In genomic region chr13:48573213-48573612, GRCh38 we compare ENCODE assay signal across 17 cellular contexts. TPM values are rescaled to one million over a fixed set of nuclear protein-coding genes. Genes with fewer than 3 reads are reported as not detected.
A peak's percentile ranks its signal among the peaks of the same experiment; 100 is the strongest.
DNase-seq lines count a peak whose midpoint lies in the region; ATAC-seq and TF ChIP-seq lines count a peak whose summit lies in the region.
"Had no signal": no experiment of that assay in that cellular context is flagged by ENCODE, and none has a peak within 500 bp of the region (broad histone marks: within the 10 kb centered on the region; RNA-seq: fewer than 3 reads in every experiment).

No MANE protein-coding gene starts in this region.

- CTCF ChIA-PET in activated CD8-positive, alpha-beta memory T cell treated with anti-CD3 and anti-CD28 coated beads, Interleukin-2, amount 10 ng/mL, durations not matched to agents 7 days and 5 days (lab: Charles Lee) = interaction anchor here (0.7 to 2.3 kb wide), 5 partner anchors 10 to 238 kb away, joined by 3 to 8 read pairs (median 3); no protein-coding TSS in a partner anchor
- CTCF ChIA-PET in T-cell (lab: Charles Lee) = interaction anchor here (0.5 to 1.6 kb wide), 2 partner anchors 11 to 198 kb away, joined by 3 to 4 read pairs; no protein-coding TSS in a partner anchor
- CTCF ChIA-PET in A673 (lab: Charles Lee) = no interaction called here

- no peak for DNase-seq in activated CD8-positive, alpha-beta memory T cell treated with anti-CD3 and anti-CD28 coated beads, Interleukin-2, amount 10 ng/mL, durations not matched to agents 7 days and 5 days
- DNase-seq in activated CD8-positive, alpha-beta memory T cell treated with anti-CD3 and anti-CD28 coated beads for 24 hours = no peak
- DNase-seq in T-cell (no peak), right cardiac atrium (no peak), activated T-cell treated with anti-CD3 and anti-CD28 coated beads for 4 hours (no peak), A673 (ENCODE audit: low spot score) (no peak), activated gamma-delta T cell treated with Interleukin-2 at 50 U/mL for 16 hours (no peak)
- no peak for DNase-seq in stimulated activated effector memory CD8-positive, alpha-beta T cell treated with anti-CD3 and anti-CD28 coated beads, Interleukin-12 subunit alpha, Interleukin-12 subunit beta, amount 100 ng/mL, for 72 hours (ENCODE audit: low spot score in 2 of 2)
- DNase-seq: activated CD8-positive, alpha-beta memory T cell treated with anti-CD3 and anti-CD28 coated beads, Interleukin-2, amount 50 U/mL, for 4 hours; endodermal cell; Kasumi-1; mucosa of descending colon; NCI-H510A; PC-3; SK-N-SH; stimulated activated CD4-positive, alpha-beta T cell treated with anti-CD3 and anti-CD28 coated beads, Interleukin-15, amount 100 ng/mL, for 24 hours had no signal

- BruUV-seq in A673 (replicated peaks; lab: Mats Ljungman, UMichigan) = no TSS peak

- H3K27me3 ChIP-seq in right cardiac atrium (ENCODE audit: control insufficient read depth, insufficient read depth) (no peaks in the 10 kb centered on the region), A673 (replicated peaks; ENCODE audit: insufficient read depth, low read depth, low read length, poor library complexity) (no peaks in the 10 kb centered on the region)

- peaks cover 19% of the 10 kb centered on the region for H3K36me3 Mint-ChIP-seq in activated CD8-positive, alpha-beta memory T cell treated with anti-CD3 and anti-CD28 coated beads, Interleukin-2, amount 10 ng/mL, durations not matched to agents 7 days and 5 days
- no peaks in the 10 kb centered on the region for H3K36me3 Mint-ChIP-seq in T-cell
- H3K36me3 Mint-ChIP-seq in stimulated activated effector memory CD8-positive, alpha-beta T cell treated with anti-CD3 and anti-CD28 coated beads, Interleukin-12 subunit alpha, Interleukin-12 subunit beta, amount 100 ng/mL, for 72 hours = no peaks in the 10 kb centered on the region
- H3K36me3 Mint-ChIP-seq: activated naive CD4-positive, alpha-beta T cell treated with anti-CD3 and anti-CD28 coated beads, Interleukin-2, amount 50 U/mL, for 72 hours had no signal

- peak overlapping the region; percentile 47 for H3K27ac Mint-ChIP-seq in activated CD8-positive, alpha-beta memory T cell treated with anti-CD3 and anti-CD28 coated beads, Interleukin-2, amount 10 ng/mL, durations not matched to agents 7 days and 5 days
- H3K27ac Mint-ChIP-seq in T-cell = peak overlapping the region; percentile 21 to 22
- peak overlapping the region; percentile 26 for H3K27ac Mint-ChIP-seq in stimulated activated effector memory CD8-positive, alpha-beta T cell treated with anti-CD3 and anti-CD28 coated beads, Interleukin-12 subunit alpha, Interleukin-12 subunit beta, amount 100 ng/mL, for 72 hours
- H3K27ac Mint-ChIP-seq: activated naive CD4-positive, alpha-beta T cell treated with anti-CD3 and anti-CD28 coated beads, Interleukin-2, amount 50 U/mL, for 72 hours; endodermal cell had no signal

- no peaks in the 10 kb centered on the region for H3K9me3 Mint-ChIP-seq in activated CD8-positive, alpha-beta memory T cell treated with anti-CD3 and anti-CD28 coated beads, Interleukin-2, amount 10 ng/mL, durations not matched to agents 7 days and 5 days (ENCODE audit: low read depth)
- no peaks in the 10 kb centered on the region for H3K9me3 Mint-ChIP-seq in T-cell
- no peaks in the 10 kb centered on the region for H3K9me3 Mint-ChIP-seq in stimulated activated effector memory CD8-positive, alpha-beta T cell treated with anti-CD3 and anti-CD28 coated beads, Interleukin-12 subunit alpha, Interleukin-12 subunit beta, amount 100 ng/mL, for 72 hours
- H3K9me3 Mint-ChIP-seq: activated naive CD4-positive, alpha-beta T cell treated with anti-CD3 and anti-CD28 coated beads, Interleukin-2, amount 50 U/mL, for 72 hours; endodermal cell had no signal

- H3K4me3 Mint-ChIP-seq in activated CD8-positive, alpha-beta memory T cell treated with anti-CD3 and anti-CD28 coated beads, Interleukin-2, amount 10 ng/mL, durations not matched to agents 7 days and 5 days = no peak overlapping the region
- no peak overlapping the region for H3K4me3 Mint-ChIP-seq in T-cell
- no peak overlapping the region for H3K4me3 Mint-ChIP-seq in stimulated activated effector memory CD8-positive, alpha-beta T cell treated with anti-CD3 and anti-CD28 coated beads, Interleukin-12 subunit alpha, Interleukin-12 subunit beta, amount 100 ng/mL, for 72 hours
- H3K4me3 Mint-ChIP-seq: endodermal cell had no signal

- H3K4me1 ChIP-seq in right cardiac atrium (ENCODE audit: control insufficient read depth, insufficient read depth, low read length) = peaks cover 14% of the 10 kb centered on the region
- H3K4me1 ChIP-seq in A673 (ENCODE audit: insufficient read depth, low read length, poor library complexity, severe bottlenecking) = peaks cover 7% of the 10 kb centered on the region

- POLR2A ChIA-PET in T-cell (lab: Charles Lee) = no interaction called here
- POLR2A ChIA-PET in A673 (lab: Charles Lee; ENCODE audit: low non-redundant PET) = no interaction called here

- no peaks in the 10 kb centered on the region for H3K36me3 ChIP-seq in A673 (ENCODE audit: insufficient read depth, low read length, poor library complexity, severe bottlenecking)

- H3K27ac ChIP-seq in right cardiac atrium (ENCODE audit: low read length) (peak overlapping the region; percentile 80), A673 (ENCODE audit: low read depth, low read length, poor library complexity, severe bottlenecking) (no peak overlapping the region)

- H3K27me3 Mint-ChIP-seq in activated CD8-positive, alpha-beta memory T cell treated with anti-CD3 and anti-CD28 coated beads, Interleukin-2, amount 10 ng/mL, durations not matched to agents 7 days and 5 days = peaks cover 9% of the 10 kb centered on the region
- peaks cover 2 to 10% of the 10 kb centered on the region in 2 donors for H3K27me3 Mint-ChIP-seq in T-cell

- H3K4me3 ChIP-seq in right cardiac atrium (ENCODE audit: low read length) = no peak overlapping the region
- H3K4me3 ChIP-seq in A673 (ENCODE audit: low read depth, low read length, poor library complexity, severe bottlenecking) = no peak overlapping the region
- H3K4me3 ChIP-seq: mucosa of descending colon had no signal

- peaks cover 51% of the 10 kb centered on the region for H3K4me1 Mint-ChIP-seq in activated CD8-positive, alpha-beta memory T cell treated with anti-CD3 and anti-CD28 coated beads, Interleukin-2, amount 10 ng/mL, durations not matched to agents 7 days and 5 days
- peaks cover 28 to 50% (median 37%) of the 10 kb centered on the region in 3 donors for H3K4me1 Mint-ChIP-seq in T-cell
- peaks cover 43% of the 10 kb centered on the region for H3K4me1 Mint-ChIP-seq in stimulated activated effector memory CD8-positive, alpha-beta T cell treated with anti-CD3 and anti-CD28 coated beads, Interleukin-12 subunit alpha, Interleukin-12 subunit beta, amount 100 ng/mL, for 72 hours

- intact Hi-C loops in right cardiac atrium (cut with DNase I) (loop anchor here in 3 of 4 donors (5.0 to 10.0 kb wide), 3 partner anchors 41 to 168 kb away; partner anchors contain the start of genes LPAR6 (in 1 of the 3) and RCBTB2 (in 1 of the 3)), A673 (cut with micrococcal nuclease; ENCODE audit: unreplicated experiment) (loop anchor here (10.0 kb wide), 1 partner anchor 338 kb away; the partner anchor contains the start of gene ITM2B)

- H3K9me3 ChIP-seq in right cardiac atrium (ENCODE audit: control insufficient read depth, low read length) = no peaks in the 10 kb centered on the region
- no peaks in the 10 kb centered on the region for H3K9me3 ChIP-seq in A673 (ENCODE audit: low read depth, low read length, poor library complexity, severe bottlenecking)
- H3K9me3 ChIP-seq: mucosa of descending colon, SK-N-SH had no signal

- WGBS in right cardiac atrium = 41% methylated on average over 7 of the region's 7 CpGs

- TF ChIP-seq CTCF in A673 (conservative IDR thresholded peaks at IDR 0.05; ENCODE audit: low read depth, low read length) = no peak

- no peak for ATAC-seq in activated CD8-positive, alpha-beta memory T cell treated with anti-CD3 and anti-CD28 coated beads, Interleukin-2, amount 10 ng/mL, durations not matched to agents 7 days and 5 days
- ATAC-seq in T-cell (replicated peaks in 1 of 4) = no peak
- ATAC-seq in right cardiac atrium = no peak
- ATAC-seq in stimulated activated effector memory CD8-positive, alpha-beta T cell treated with anti-CD3 and anti-CD28 coated beads, Interleukin-12 subunit alpha, Interleukin-12 subunit beta, amount 100 ng/mL, for 72 hours = no peak
- ATAC-seq: activated naive CD4-positive, alpha-beta T cell treated with anti-CD3 and anti-CD28 coated beads, Interleukin-2, amount 50 U/mL, for 72 hours; mucosa of descending colon; PC-3 had no signal

RNA-seq across cellular contexts. Expression of gene RCBTB2, which starts 40.3 kb away (rescaled TPM):
- total RNA-seq in activated CD8-positive, alpha-beta memory T cell treated with anti-CD3 and anti-CD28 coated beads, Interleukin-2, amount 10 ng/mL, durations not matched to agents 7 days and 5 days = 10 to 100 TPM; 17.0 to 22.5 TPM
- total RNA-seq in T-cell (10 to 100 TPM; 10.4 to 19.7 (median 16.2) TPM), right cardiac atrium (10 to 100 TPM in 3 of 4 donors, 1 to 10 TPM in 1; 9.0 to 17.3 (median 17.0) TPM), A673 (2021) (4.3 and 6.3 TPM in 2 replicates)
- polyA plus RNA-seq in right cardiac atrium = 13.9 TPM
